In genomic region chr16:77190478-77191258, GRCh38 we compare ENCODE assay signal across 8 cellular contexts. TPM values are rescaled to one million over a fixed set of nuclear protein-coding genes. Genes with fewer than 3 reads are reported as not detected.
DNase-seq lines count a peak whose midpoint lies in the region; TF ChIP-seq lines count a peak whose summit lies in the region.

MON1B (plus strand) TSS chr16:77191190; CDS start chr16:77191486, 296 bp downstream.

- POLR2A ChIA-PET in HEK293T (lab: Yijun Ruan, JAX) = interaction anchor here (0.6 to 1.6 kb wide), 5 partner anchors 19 to 823 kb away, joined by 3 to 4 read pairs (median 3); no protein-coding TSS in a partner anchor

- in situ Hi-C loops in SK-MEL-5 (cut with HindIII; ENCODE audit: low pct_unique_long_range_greater_than_20kb, low sequenced_read_pairs) = no loop called here

- peaks cover 23% of the 10 kb centered on the region for H3K36me3 ChIP-seq in neuron (ENCODE audit: insufficient read depth, low read length)
- H3K36me3 ChIP-seq in subcutaneous abdominal adipose tissue (ENCODE audit: control insufficient read depth in 5 of 5, insufficient read depth in 5 of 5, low read length in 5 of 5) = peaks cover 0 to 28% (median 25%) of the 10 kb centered on the region in 5 donors

- peak within 1 kb of the TSS; percentile 56 to 91 (median 89) for H3K9ac ChIP-seq in subcutaneous abdominal adipose tissue (ENCODE audit: low read length in 5 of 5)

- H3K9me3 ChIP-seq in neuron (ENCODE audit: low read length) (no peaks in the 10 kb centered on the region), subcutaneous abdominal adipose tissue (ENCODE audit: control insufficient read depth in 5 of 5, low read length in 5 of 5) (no peaks in the 10 kb centered on the region)

- peak within 1 kb of the TSS; percentile 83 for H2AFZ ChIP-seq in neuron (ENCODE audit: low read depth, low read length)

- peak within 1 kb of the TSS; percentile 98 for H3K27ac ChIP-seq in subcutaneous abdominal adipose tissue (ENCODE audit: low read depth, low read length)

- no peaks in the 10 kb centered on the region for H3K27me3 ChIP-seq in neuron (ENCODE audit: insufficient read depth, low read length)
- no peaks in the 10 kb centered on the region for H3K27me3 ChIP-seq in subcutaneous abdominal adipose tissue (ENCODE audit: control insufficient read depth in 5 of 5, insufficient read depth in 4 of 5, low read length in 5 of 5)

- peaks cover 8% of the 10 kb centered on the region for H3K4me1 ChIP-seq in neuron (ENCODE audit: insufficient read depth, low read length)
- peaks cover 0 to 28% (median 21%) of the 10 kb centered on the region in 5 donors for H3K4me1 ChIP-seq in subcutaneous abdominal adipose tissue (ENCODE audit: control insufficient read depth in 5 of 5, insufficient read depth in 5 of 5, low read length in 5 of 5)

- DNase-seq in GF-D8 (lab: John Stamatoyannopoulos, UW) = peak; percentile 96
- DNase-seq in HEK293T (ENCODE audit: extremely low spot score) = peak; percentile 96
- DNase-seq in MV-4-11 (lab: John Stamatoyannopoulos, UW) = peak; percentile 98
- peak; percentile 98 for DNase-seq in SK-MEL-5 (ENCODE audit: low read depth, low spot score)
- peak; percentile 94 for DNase-seq in activated naive CD4-positive, alpha-beta T cell treated with Interleukin-2 at 50 U/mL for 16 hours
- DNase-seq in foreskin melanocyte = peak; percentile 97

- peak within 1 kb of the TSS; percentile 65 for H3K4me3 ChIP-seq in neuron (ENCODE audit: low read length)
- peak within 1 kb of the TSS; percentile 95 to 99 (median 96) for H3K4me3 ChIP-seq in subcutaneous abdominal adipose tissue (ENCODE audit: low read depth in 1 of 5, low read length in 5 of 5)

- CTCF ChIA-PET in HEK293T (lab: Yijun Ruan, JAX) = no interaction called here

TF ChIP-seq in HEK293T, 16 proteins besides CTCF, POLR2A, EP300 and RAD21:
- TF ChIP-seq NFRKB (IDR thresholded peaks at IDR 0.05) (no peak), CTBP1 (IDR thresholded peaks at IDR 0.05; ENCODE audit: borderline replicate concordance) (no peak), L3MBTL2 (conservative IDR thresholded peaks at IDR 0.05) (peak; percentile 48), LEF1 (IDR thresholded peaks at IDR 0.05; ENCODE audit: borderline replicate concordance) (no peak), TARDBP (IDR thresholded peaks at IDR 0.05) (no peak), BHLHE40 (IDR thresholded peaks at IDR 0.05; ENCODE audit: borderline replicate concordance) (no peak), SP1 (IDR thresholded peaks at IDR 0.05) (no peak), ARNT (IDR thresholded peaks at IDR 0.05) (no peak), ELF4 (IDR thresholded peaks at IDR 0.05) (peak; percentile 98), ZNF384 (IDR thresholded peaks at IDR 0.05) (no peak), FOXK2 (IDR thresholded peaks at IDR 0.05) (no peak), FOXA1 (IDR thresholded peaks at IDR 0.05) (no peak), HDGF (IDR thresholded peaks at IDR 0.05; ENCODE audit: borderline replicate concordance) (no peak), FOXM1 (IDR thresholded peaks at IDR 0.05; ENCODE audit: borderline replicate concordance) (peak; percentile 79; the same call in 1 of the 2 replicates), SUZ12 (IDR thresholded peaks at IDR 0.05) (no peak), PKNOX1 (IDR thresholded peaks at IDR 0.05) (peak; percentile 98)

RNA-seq across cellular contexts. Expression of gene MON1B, which starts in this region (rescaled TPM):
- total RNA-seq in SK-MEL-5 (2014; rRNA removed; shearing (Covaris generic)) = 6.1 and 6.9 TPM in 2 replicates
- polyA plus RNA-seq in SK-MEL-5 (2015; cell fraction: cytosol; rRNA removed) = 50.5 and 52.4 TPM in 2 replicates
- polyA plus RNA-seq in SK-MEL-5 (2015; cell fraction: nucleus; rRNA removed) = 61.1 and 67.8 TPM in 2 replicates

Comparison
In these comparisons a context has a peak if more than half of its experiments do, and no peak if none do; other contexts are left out.
1. Peak in every context shown above with its lines: DNase-seq, H3K4me3 ChIP-seq and H3K27ac ChIP-seq.